ENCODE assay signal across 35 cellular contexts in the genomic region with DNA sequence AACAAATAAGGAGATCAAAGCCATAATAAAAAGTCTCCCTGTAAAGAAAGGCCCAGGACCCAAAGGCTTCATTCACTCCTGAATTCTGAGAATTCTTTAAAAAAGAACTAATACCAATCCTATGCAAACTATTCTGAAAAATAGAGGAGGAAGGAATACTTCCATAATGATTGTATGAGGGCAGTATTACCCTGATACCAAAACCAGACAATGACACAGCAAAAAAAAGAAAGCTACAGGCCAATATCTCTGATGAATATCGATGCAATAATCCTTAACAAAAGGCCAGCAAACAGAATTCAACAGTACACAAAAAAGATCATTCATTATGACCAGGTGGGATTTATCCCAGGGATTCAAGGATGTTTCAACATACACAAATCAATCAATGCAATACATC.
"Had no signal": no experiment of that assay in that cellular context is flagged by ENCODE, and none has a peak within 500 bp of the region (broad histone marks: within the 10 kb centered on the region; RNA-seq: fewer than 3 reads in every experiment).

No MANE protein-coding gene starts in this region.

- H3K27ac ChIP-seq: adrenal gland, body of pancreas, brain microvascular endothelial cell, breast epithelium, VCaP had no signal

- H3K4me1 Mint-ChIP-seq: activated B cell treated with CpG ODN at 0.5 μM for 24 hours; activated CD4-positive, alpha-beta T cell treated with anti-CD3 and anti-CD28 coated beads, Interleukin-2, amount 10 ng/mL, durations not matched to agents 24 days and 14 days; activated naive CD4-positive, alpha-beta T cell treated with anti-CD3 and anti-CD28 coated beads, Interleukin-2, amount 10 ng/mL, durations not matched to agents 7 days and 5 days; activated naive CD8-positive, alpha-beta T cell treated with anti-CD3 and anti-CD28 coated beads for 36 hours; activated T-helper 17 cell treated with anti-CD3 and anti-CD28 coated beads, Interleukin-2, amount 50 U/mL, for 72 hours had no signal

- H3K27me3 ChIP-seq: adrenal gland, body of pancreas, brain microvascular endothelial cell, breast epithelium had no signal

- H3K4me3 Mint-ChIP-seq: activated B cell treated with CpG ODN at 0.5 μM for 24 hours; activated CD4-positive, alpha-beta memory T cell treated with anti-CD3 and anti-CD28 coated beads for 36 hours; activated CD4-positive, alpha-beta T cell treated with anti-CD3 and anti-CD28 coated beads, Interleukin-2, amount 10 ng/mL, durations not matched to agents 24 days and 14 days; activated CD8-positive, alpha-beta T cell treated with anti-CD3 and anti-CD28 coated beads for 36 hours; activated naive CD4-positive, alpha-beta T cell treated with anti-CD3 and anti-CD28 coated beads, Interleukin-2, amount 10 ng/mL, durations not matched to agents 7 days and 5 days; activated naive CD8-positive, alpha-beta T cell treated with anti-CD3 and anti-CD28 coated beads for 36 hours; activated T-cell treated with anti-CD3 and anti-CD28 coated beads, Interleukin-2, amount 50 U/mL, for 4 hours; activated T-cell treated with anti-CD3 and anti-CD28 coated beads, Interleukin-2, amount 50 U/mL, for 72 hours; activated T-helper 1 cell treated with anti-CD3 and anti-CD28 coated beads, Interleukin-12 subunit alpha, Interleukin-12 subunit beta, Interleukin-2, Interleukin-4 antibody, amounts not matched to agents 30 ng/mL and 10 ng/mL and 1 ng/mL, durations not matched to agents 14 hours and 24 hours and 36 hours; activated T-helper 17 cell treated with anti-CD3 and anti-CD28 coated beads, Interleukin-2, amount 50 U/mL, for 72 hours; T-helper 1 cell treated with Interleukin-12 subunit alpha and Interleukin-12 subunit beta and Interleukin-4 antibody, amounts not matched to agents 30 μg/mL and 1 μg/mL, for 36 hours; T-helper 2 cell treated with Interferon-gamma antibody and Interleukin-4, amounts not matched to agents 5 μg/mL and 100 μg/mL, for 36 hours had no signal

- ATAC-seq: activated CD8-positive, alpha-beta T cell treated with anti-CD3 and anti-CD28 coated beads for 36 hours; activated naive CD4-positive, alpha-beta T cell treated with anti-CD3 and anti-CD28 coated beads, Interleukin-2, amount 50 U/mL, for 72 hours; activated T-cell treated with anti-CD3 and anti-CD28 coated beads, Interleukin-2, amount 50 U/mL, for 4 hours; activated T-cell treated with anti-CD3 and anti-CD28 coated beads, Interleukin-2, amount 50 U/mL, for 72 hours; activated T-helper 17 cell treated with anti-CD3 and anti-CD28 coated beads, Interleukin-2, amount 50 U/mL, for 72 hours; body of pancreas had no signal

- H3K4me3 ChIP-seq: adrenal gland, body of pancreas, breast epithelium had no signal

- H3K27me3 Mint-ChIP-seq: activated B cell treated with CpG ODN at 0.5 μM for 24 hours; activated CD4-positive, alpha-beta memory T cell treated with anti-CD3 and anti-CD28 coated beads for 36 hours; activated CD4-positive, alpha-beta T cell treated with anti-CD3 and anti-CD28 coated beads, Interleukin-2, amount 10 ng/mL, durations not matched to agents 24 days and 14 days; activated CD8-positive, alpha-beta T cell treated with anti-CD3 and anti-CD28 coated beads for 36 hours; activated naive CD4-positive, alpha-beta T cell treated with anti-CD3 and anti-CD28 coated beads, Interleukin-2, amount 10 ng/mL, durations not matched to agents 7 days and 5 days; activated naive CD8-positive, alpha-beta T cell treated with anti-CD3 and anti-CD28 coated beads for 36 hours; activated T-helper 17 cell treated with anti-CD3 and anti-CD28 coated beads, Interleukin-2, amount 50 U/mL, for 72 hours had no signal

- H3K9me3 ChIP-seq: adrenal gland had no signal

- H3K36me3 ChIP-seq: adrenal gland, brain microvascular endothelial cell, breast epithelium had no signal

- H3K36me3 Mint-ChIP-seq: activated CD4-positive, alpha-beta memory T cell treated with anti-CD3 and anti-CD28 coated beads for 36 hours; activated naive CD4-positive, alpha-beta T cell treated with anti-CD3 and anti-CD28 coated beads, Interleukin-2, amount 10 ng/mL, durations not matched to agents 7 days and 5 days had no signal

- H3K4me1 ChIP-seq: adrenal gland, body of pancreas, breast epithelium had no signal

- H3K27ac Mint-ChIP-seq: activated B cell treated with CpG ODN at 0.5 μM for 24 hours; activated CD4-positive, alpha-beta memory T cell treated with anti-CD3 and anti-CD28 coated beads for 36 hours; activated CD4-positive, alpha-beta T cell treated with anti-CD3 and anti-CD28 coated beads, Interleukin-2, amount 10 ng/mL, durations not matched to agents 24 days and 14 days; activated CD8-positive, alpha-beta T cell treated with anti-CD3 and anti-CD28 coated beads for 36 hours; activated naive CD4-positive, alpha-beta T cell treated with anti-CD3 and anti-CD28 coated beads, Interleukin-2, amount 10 ng/mL, durations not matched to agents 7 days and 5 days; activated naive CD4-positive, alpha-beta T cell treated with anti-CD3 and anti-CD28 coated beads, Interleukin-2, amount 50 U/mL, for 72 hours; activated naive CD8-positive, alpha-beta T cell treated with anti-CD3 and anti-CD28 coated beads for 36 hours; activated T-cell treated with anti-CD3 and anti-CD28 coated beads, Interleukin-2, amount 50 U/mL, for 72 hours; activated T-helper 1 cell treated with anti-CD3 and anti-CD28 coated beads, Interleukin-12 subunit alpha, Interleukin-12 subunit beta, Interleukin-2, Interleukin-4 antibody, amounts not matched to agents 30 ng/mL and 10 ng/mL and 1 ng/mL, durations not matched to agents 14 hours and 24 hours and 36 hours; activated T-helper 17 cell treated with anti-CD3 and anti-CD28 coated beads, Interleukin-2, amount 50 U/mL, for 72 hours; T-helper 1 cell treated with Interleukin-12 subunit alpha and Interleukin-12 subunit beta and Interleukin-4 antibody, amounts not matched to agents 30 μg/mL and 1 μg/mL, for 36 hours; T-helper 2 cell treated with Interferon-gamma antibody and Interleukin-4, amounts not matched to agents 5 μg/mL and 100 μg/mL, for 36 hours had no signal

- FAIRE-seq: astrocyte, TTC549 had no signal

- DNase-seq: activated B cell treated with CpG ODN at 0.5 μM for 24 hours; activated CD4-positive, alpha-beta memory T cell treated with anti-CD3 and anti-CD28 coated beads for 36 hours; activated CD4-positive, alpha-beta T cell treated with anti-CD3 and anti-CD28 coated beads for 4 hours; activated CD4-positive, alpha-beta T cell treated with anti-CD3 and anti-CD28 coated beads, Interleukin-2, amount 10 ng/mL, durations not matched to agents 24 days and 14 days; activated CD4-positive, alpha-beta T cell treated with anti-CD3 and anti-CD28 coated beads, Interleukin-2, amount 50 U/mL, for 1 hour; activated CD4-positive, alpha-beta T cell treated with anti-CD3 and anti-CD28 coated beads, Interleukin-2, amount 50 U/mL, for 4 hours; activated CD4-positive, CD25-positive, alpha-beta regulatory T cell treated with anti-CD3 and anti-CD28 coated beads, Interleukin-2, amount 50 U/mL, for 72 hours; activated CD8-positive, alpha-beta memory T cell treated with anti-CD3 and anti-CD28 coated beads, Interleukin-2, amount 50 U/mL, for 4 hours; activated CD8-positive, alpha-beta T cell treated with anti-CD3 and anti-CD28 coated beads for 36 hours; activated effector memory CD4-positive, alpha-beta T cell treated with anti-CD3 and anti-CD28 coated beads, Interleukin-2, amount 50 U/mL, for 16 hours; activated gamma-delta T cell treated with Interleukin-2 at 50 U/mL for 16 hours; activated naive CD4-positive, alpha-beta T cell; activated naive CD4-positive, alpha-beta T cell treated with anti-CD3 and anti-CD28 coated beads, Interleukin-2, amount 10 ng/mL, durations not matched to agents 7 days and 5 days; activated naive CD8-positive, alpha-beta T cell treated with anti-CD3 and anti-CD28 coated beads for 36 hours; activated T-cell treated with anti-CD3 and anti-CD28 coated beads for 4 hours; activated T-cell treated with anti-CD3 and anti-CD28 coated beads, Interleukin-2, amount 50 U/mL, for 1 hour; activated T-cell treated with anti-CD3 and anti-CD28 coated beads, Interleukin-2, amount 50 U/mL, for 4 hours; activated T-cell treated with anti-CD3 and anti-CD28 coated beads, Interleukin-2, amount 50 U/mL, for 72 hours; adrenal gland; amniotic stem cell; aorta; body of pancreas; brain microvascular endothelial cell; central memory CD4-positive, alpha-beta T cell; T-helper 2 cell; T-helper 9 cell had no signal
